In genomic region chr3:178325330-178325729, GRCh38 we compare ENCODE assay signal across 1 cellular context.
TF ChIP-seq lines count a peak whose summit lies in the region.

No MANE protein-coding gene starts in this region.

TF ChIP-seq in GM23338, 12 proteins besides CTCF, POLR2A, EP300 and RAD21 (continued from another document):
- no peak for TF ChIP-seq ETS1 (IDR thresholded peaks at IDR 0.05)
- no peak for TF ChIP-seq JUNB (IDR thresholded peaks at IDR 0.05; ENCODE audit: unreplicated experiment)
- TF ChIP-seq EZH2 (IDR thresholded peaks at IDR 0.05; ENCODE audit: low read depth, unreplicated experiment) = no peak
- TF ChIP-seq ZNF114 (CRISPR knock-in tag; IDR thresholded peaks at IDR 0.05) = no peak
- no peak for TF ChIP-seq POLR2AphosphoS5 (IDR thresholded peaks at IDR 0.05; ENCODE audit: low read depth)
- no peak for TF ChIP-seq NANOG (IDR thresholded peaks at IDR 0.05; ENCODE audit: borderline replicate concordance)
- TF ChIP-seq ZNF331 (CRISPR knock-in tag; IDR thresholded peaks at IDR 0.05; ENCODE audit: low read depth) = no peak
- no peak for TF ChIP-seq EZH2phosphoT487 (IDR thresholded peaks at IDR 0.05; ENCODE audit: unreplicated experiment)
- no peak for TF ChIP-seq ZNF462 (CRISPR knock-in tag; IDR thresholded peaks at IDR 0.05)
